ENCODE assay signal across 12 cellular contexts in genomic region chrX:78124304-78124703, GRCh38. TPM values are rescaled to one million over a fixed set of nuclear protein-coding genes. Genes with fewer than 3 reads are reported as not detected.
DNase-seq lines count a peak whose midpoint lies in the region; ATAC-seq and TF ChIP-seq lines count a peak whose summit lies in the region.
"Had no signal": no experiment of that assay in that cellular context is flagged by ENCODE, and none has a peak within 500 bp of the region (broad histone marks: within the 10 kb centered on the region; RNA-seq: fewer than 3 reads in every experiment).

No MANE protein-coding gene starts in this region.

- H3K9me3 Mint-ChIP-seq in T-helper 1 cell treated with Interleukin-12 subunit alpha and Interleukin-12 subunit beta and Interleukin-4 antibody, amounts not matched to agents 30 μg/mL and 1 μg/mL, for 36 hours, result no peaks in the 10 kb centered on the region
- H3K9me3 Mint-ChIP-seq in activated naive CD8-positive, alpha-beta T cell treated with anti-CD3 and anti-CD28 coated beads for 36 hours, result no peaks in the 10 kb centered on the region
- no peaks in the 10 kb centered on the region for H3K9me3 Mint-ChIP-seq in naive thymus-derived CD4-positive, alpha-beta T cell
- no peaks in the 10 kb centered on the region for H3K9me3 Mint-ChIP-seq in Caco-2 (ENCODE audit: unreplicated experiment)
- H3K9me3 Mint-ChIP-seq: CD4-positive, CD25-positive, alpha-beta regulatory T cell; WTC11 had no signal

- no peak overlapping the region for H3K4me3 ChIP-seq in HCT116 (replicated peaks in 1 of 2; ENCODE audit: low read depth in 1 of 2, low read length in 2 of 2)
- no peak overlapping the region for H3K4me3 ChIP-seq in naive thymus-derived CD4-positive, alpha-beta T cell (ENCODE audit: low read length)
- H3K4me3 ChIP-seq in Caco-2 (ENCODE audit: low read depth, low read length), result no peak overlapping the region

- H3K4me3 Mint-ChIP-seq in T-helper 1 cell treated with Interleukin-12 subunit alpha and Interleukin-12 subunit beta and Interleukin-4 antibody, amounts not matched to agents 30 μg/mL and 1 μg/mL, for 36 hours, result no peak overlapping the region
- H3K4me3 Mint-ChIP-seq in activated naive CD8-positive, alpha-beta T cell treated with anti-CD3 and anti-CD28 coated beads for 36 hours, result no peak overlapping the region
- no peak overlapping the region for H3K4me3 Mint-ChIP-seq in naive thymus-derived CD4-positive, alpha-beta T cell
- no peak overlapping the region for H3K4me3 Mint-ChIP-seq in Caco-2 (ENCODE audit: unreplicated experiment)
- H3K4me3 Mint-ChIP-seq: CD4-positive, CD25-positive, alpha-beta regulatory T cell; WTC11 had no signal

- DNase-seq in T-helper 1 cell (no peak), HCT116 (ENCODE audit: low read depth, low spot score) (no peak), 8988T (no peak), Caco-2 (no peak)
- DNase-seq in activated naive CD8-positive, alpha-beta T cell treated with anti-CD3 and anti-CD28 coated beads for 36 hours, result no peak
- peak in 1 of 9 donors; percentile 16 for DNase-seq in naive thymus-derived CD4-positive, alpha-beta T cell
- DNase-seq: HCEC 1CT, NCI-H526 treated with DMSO at 0.1 percent for 48 hours had no signal

- H2AFZ ChIP-seq in HCT116 (ENCODE audit: low read depth, low read length, poor library complexity, severe bottlenecking), result no peak overlapping the region

- intact Hi-C loops in HCT116 (cut with micrococcal nuclease), result loop anchor here (5.0 kb wide), 1 partner anchor 958 kb away; no protein-coding TSS in a partner anchor
- intact Hi-C loops in naive thymus-derived CD4-positive, alpha-beta T cell (cut with micrococcal nuclease), result loop anchor here in 1 of 2 donors (1.0 to 10.0 kb wide), 5 partner anchors 76 to 1290 kb away; no protein-coding TSS in a partner anchor
- intact Hi-C loops in Caco-2 (cut with micrococcal nuclease; ENCODE audit: unreplicated experiment), result no loop called here

- peaks cover 61% of the 10 kb centered on the region for H3K36me3 Mint-ChIP-seq in T-helper 1 cell treated with Interleukin-12 subunit alpha and Interleukin-12 subunit beta and Interleukin-4 antibody, amounts not matched to agents 30 μg/mL and 1 μg/mL, for 36 hours (ENCODE audit: low read depth)
- peaks cover 37% of the 10 kb centered on the region for H3K36me3 Mint-ChIP-seq in activated naive CD8-positive, alpha-beta T cell treated with anti-CD3 and anti-CD28 coated beads for 36 hours
- peaks cover 0 to 33% (median 15%) of the 10 kb centered on the region in 5 donors for H3K36me3 Mint-ChIP-seq in naive thymus-derived CD4-positive, alpha-beta T cell
- peaks cover 86% of the 10 kb centered on the region for H3K36me3 Mint-ChIP-seq in Caco-2 (ENCODE audit: insufficient read depth, unreplicated experiment)

- no peak for TF ChIP-seq POLR2A in HCT116 (IDR thresholded peaks at IDR 0.05; ENCODE audit: borderline replicate concordance, extremely low read depth, insufficient read depth, insufficient read length)

- H3K27me3 ChIP-seq in HCT116 (ENCODE audit: insufficient read depth, low read length) (no peaks in the 10 kb centered on the region), Caco-2 (replicated peaks; ENCODE audit: control insufficient read depth, insufficient read depth, low read length) (no peaks in the 10 kb centered on the region)
- H3K27me3 ChIP-seq in naive thymus-derived CD4-positive, alpha-beta T cell (ENCODE audit: control insufficient read depth in 2 of 2, insufficient read depth in 2 of 2, low read length in 2 of 2), result no peaks in the 10 kb centered on the region

- TF ChIP-seq CTCF in HCT116 (IDR thresholded peaks at IDR 0.05 in 2 of 3, conservative IDR thresholded peaks at IDR 0.05 in 1 of 3; ENCODE audit: borderline replicate concordance in 1 of 3, insufficient read depth in 1 of 3, low read depth in 2 of 3, low read length in 2 of 3) (peak in 1 of 3 experiments; percentile 25; a peak in 1 of 6 replicates), Caco-2 (IDR thresholded peaks at IDR 0.05; ENCODE audit: insufficient read depth in 1 of 2, low read depth in 1 of 2, low read length in 1 of 2, severe bottlenecking in 1 of 2, unreplicated experiment in 1 of 2) (peak in 1 of 2 experiments; percentile 14)

- H3K36me3 ChIP-seq in HCT116 (ENCODE audit: control insufficient read depth in 1 of 2, insufficient read depth in 2 of 2, low read length in 2 of 2) (peaks cover 47 to 60% of the 10 kb centered on the region in 2 experiments), Caco-2 (ENCODE audit: control insufficient read depth, insufficient read depth, low read length) (peaks cover 2% of the 10 kb centered on the region; the same call in 1 of the 2 replicates)
- peaks cover 8 to 66% (median 14%) of the 10 kb centered on the region in 3 experiments for H3K36me3 ChIP-seq in naive thymus-derived CD4-positive, alpha-beta T cell (ENCODE audit: control insufficient read depth in 2 of 3, insufficient read depth in 3 of 3, low read length in 3 of 3)

- no peak for TF ChIP-seq RAD21 in HCT116 (IDR thresholded peaks at IDR 0.05; ENCODE audit: low read depth)

- peak overlapping the region; percentile 17 for H3K27ac Mint-ChIP-seq in T-helper 1 cell treated with Interleukin-12 subunit alpha and Interleukin-12 subunit beta and Interleukin-4 antibody, amounts not matched to agents 30 μg/mL and 1 μg/mL, for 36 hours
- peak overlapping the region; percentile 62 for H3K27ac Mint-ChIP-seq in activated naive CD8-positive, alpha-beta T cell treated with anti-CD3 and anti-CD28 coated beads for 36 hours
- H3K27ac Mint-ChIP-seq in naive thymus-derived CD4-positive, alpha-beta T cell, result peak overlapping the region in 8 of 9 donors; percentile 23 to 80 (median 48)
- no peak overlapping the region for H3K27ac Mint-ChIP-seq in Caco-2 (ENCODE audit: unreplicated experiment)
- H3K27ac Mint-ChIP-seq: WTC11 had no signal

- H3K4me1 ChIP-seq in HCT116 (ENCODE audit: control insufficient read depth in 1 of 2, insufficient read depth in 2 of 2, low read length in 2 of 2), result no peaks in the 10 kb centered on the region
- peaks cover 0 to 4% of the 10 kb centered on the region in 2 donors for H3K4me1 ChIP-seq in naive thymus-derived CD4-positive, alpha-beta T cell (ENCODE audit: control insufficient read depth in 2 of 2, insufficient read depth in 2 of 2, low read length in 2 of 2)
- no peaks in the 10 kb centered on the region for H3K4me1 ChIP-seq in Caco-2

- RAD21 ChIA-PET in HCT116 (lab: Charles Lee; ENCODE audit: low non-redundant PET in 1 of 2, low total read pairs in 2 of 2, uncharacterized antibody in 2 of 2, unreplicated experiment in 2 of 2), result no interaction called here

- H3K9me2 ChIP-seq in HCT116 (ENCODE audit: insufficient read depth), result no peaks in the 10 kb centered on the region

- H3K27ac ChIP-seq in HCT116 (ENCODE audit: low read depth, low read length), result no peak overlapping the region
- H3K27ac ChIP-seq in naive thymus-derived CD4-positive, alpha-beta T cell (ENCODE audit: low read depth, low read length), result no peak overlapping the region

- CTCF ChIA-PET in HCT116 (lab: Charles Lee) (no interaction called here), Caco-2 (lab: Charles Lee) (no interaction called here)
- CTCF ChIA-PET in naive thymus-derived CD4-positive, alpha-beta T cell (lab: Charles Lee), result no interaction called here

- H3K4me2 ChIP-seq in HCT116 (ENCODE audit: low read length), result no peak overlapping the region

- no TSS peak for BruUV-seq in HCT116 (replicated peaks; lab: Mats Ljungman, UMichigan)
- no TSS peak for BruUV-seq in Caco-2 (replicated peaks; lab: Mats Ljungman, UMichigan)

- no peaks in the 10 kb centered on the region for H3K27me3 Mint-ChIP-seq in T-helper 1 cell treated with Interleukin-12 subunit alpha and Interleukin-12 subunit beta and Interleukin-4 antibody, amounts not matched to agents 30 μg/mL and 1 μg/mL, for 36 hours (ENCODE audit: low read depth)
- H3K27me3 Mint-ChIP-seq in activated naive CD8-positive, alpha-beta T cell treated with anti-CD3 and anti-CD28 coated beads for 36 hours, result no peaks in the 10 kb centered on the region
- H3K27me3 Mint-ChIP-seq in naive thymus-derived CD4-positive, alpha-beta T cell, result no peaks in the 10 kb centered on the region
- no peaks in the 10 kb centered on the region for H3K27me3 Mint-ChIP-seq in Caco-2 (ENCODE audit: insufficient read depth, unreplicated experiment)
- H3K27me3 Mint-ChIP-seq: CD4-positive, CD25-positive, alpha-beta regulatory T cell had no signal

- ATAC-seq in HCT116 (peak; percentile 63; the same call in 1 of the 2 replicates), GM21360 (IDR thresholded peaks at IDR 0.05; ENCODE audit: unreplicated experiment) (no peak)
- ATAC-seq in naive thymus-derived CD4-positive, alpha-beta T cell, result peak; percentile 56
- ATAC-seq: WTC11 had no signal

- H4K20me1 ChIP-seq in HCT116 (ENCODE audit: insufficient read depth), result peaks cover 18% of the 10 kb centered on the region; the same call in 1 of the 2 replicates

- H3K9ac ChIP-seq in HCT116 (ENCODE audit: low read length), result no peak overlapping the region

- H3K79me2 ChIP-seq in HCT116 (ENCODE audit: insufficient read depth, low read length), result peaks cover 60% of the 10 kb centered on the region

- no peaks in the 10 kb centered on the region for H3K9me3 ChIP-seq in HCT116 (ENCODE audit: control insufficient read depth in 1 of 2, insufficient read depth in 1 of 2, low read depth in 1 of 2, low read length in 2 of 2)
- H3K9me3 ChIP-seq in naive thymus-derived CD4-positive, alpha-beta T cell (ENCODE audit: control insufficient read depth in 2 of 3, low read length in 3 of 3), result no peaks in the 10 kb centered on the region
- no peaks in the 10 kb centered on the region for H3K9me3 ChIP-seq in Caco-2

- peaks cover 24% of the 10 kb centered on the region for H3K4me1 Mint-ChIP-seq in T-helper 1 cell treated with Interleukin-12 subunit alpha and Interleukin-12 subunit beta and Interleukin-4 antibody, amounts not matched to agents 30 μg/mL and 1 μg/mL, for 36 hours (ENCODE audit: low read depth)
- H3K4me1 Mint-ChIP-seq in activated naive CD8-positive, alpha-beta T cell treated with anti-CD3 and anti-CD28 coated beads for 36 hours, result peaks cover 21% of the 10 kb centered on the region
- H3K4me1 Mint-ChIP-seq in naive thymus-derived CD4-positive, alpha-beta T cell, result peaks cover 8 to 36% (median 20%) of the 10 kb centered on the region in 7 donors
- no peaks in the 10 kb centered on the region for H3K4me1 Mint-ChIP-seq in Caco-2 (ENCODE audit: low read depth, unreplicated experiment)

- POLR2A ChIA-PET in HCT116 (lab: Charles Lee), result no interaction called here
- POLR2A ChIA-PET in naive thymus-derived CD4-positive, alpha-beta T cell (lab: Charles Lee), result no interaction called here
- POLR2A ChIA-PET in Caco-2 (lab: Charles Lee), result interaction anchor here (0.5 kb wide), 1 partner anchor 13 kb away, joined by 3 read pairs; no protein-coding TSS in a partner anchor

RNA-seq across cellular contexts. Expression of gene TAF9B, which starts 15.1 kb away (rescaled TPM):
- total RNA-seq in HCT116 (2021; ENCODE audit: unreplicated experiment) (16.2 TPM), Caco-2 (2022) (21.0 and 22.2 TPM in 2 replicates)
- 5.9 and 6.6 TPM in 2 replicates for polyA plus RNA-seq in HCT116 (2012)
- total RNA-seq in activated naive CD8-positive, alpha-beta T cell treated with anti-CD3 and anti-CD28 coated beads for 36 hours, result 10 to 100 TPM; 19.6 to 20.9 TPM
- total RNA-seq in naive thymus-derived CD4-positive, alpha-beta T cell, result 10 to 100 TPM; 10.4 to 19.9 (median 18.9) TPM
- 10 to 100 TPM; 23.3 to 29.3 TPM for polyA plus RNA-seq in naive thymus-derived CD4-positive, alpha-beta T cell

RNA-seq across cellular contexts. Expression of gene PGK1, which starts 20.3 kb away (rescaled TPM):
- total RNA-seq in HCT116 (2021; ENCODE audit: unreplicated experiment) (492 TPM), Caco-2 (2022) (391 and 425 TPM in 2 replicates)
- polyA plus RNA-seq in HCT116 (2012), result 642 and 771 TPM in 2 replicates
- total RNA-seq in activated naive CD8-positive, alpha-beta T cell treated with anti-CD3 and anti-CD28 coated beads for 36 hours, result 1,000 to 10,000 TPM; 1,246 to 1,264 TPM
- 1,000 to 10,000 TPM in 1 of 5 experiments, 100 to 1,000 TPM in 4; 180 to 1,293 (median 217) TPM for total RNA-seq in naive thymus-derived CD4-positive, alpha-beta T cell
- 100 to 1,000 TPM; 470 to 474 TPM for polyA plus RNA-seq in naive thymus-derived CD4-positive, alpha-beta T cell
